ENCODE assay signal across 8 cellular contexts in genomic region chr4:53592686-53593641, GRCh38. TPM values are rescaled to one million over a fixed set of nuclear protein-coding genes. Genes with fewer than 3 reads are reported as not detected.
DNase-seq lines count a peak whose midpoint lies in the region; ATAC-seq lines count a peak whose summit lies in the region.

No MANE protein-coding gene starts in this region.

- H3K9ac ChIP-seq in endocrine pancreas (ENCODE audit: control insufficient read depth, insufficient read depth, low read length): peak overlapping the region; percentile 11

- in situ Hi-C loops in ACHN (cut with HindIII; ENCODE audit: low pct_ligation_motif_present, low pct_unique_long_range_greater_than_20kb, low sequenced_read_pairs): no loop called here

- H3K9me3 ChIP-seq in endocrine pancreas (ENCODE audit: control insufficient read depth, low read length): no peaks in the 10 kb centered on the region

- H3K27me3 ChIP-seq in endocrine pancreas (ENCODE audit: control insufficient read depth, insufficient read depth, low read length): no peaks in the 10 kb centered on the region

- H3K4me1 ChIP-seq in endocrine pancreas (ENCODE audit: control insufficient read depth, insufficient read depth, low read length): peaks cover 7% of the 10 kb centered on the region

- DNase-seq in ACHN (peak; percentile 50), NCI-H2107 (lab: John Stamatoyannopoulos, UW) (peak; percentile 65), mucosa of gallbladder (ENCODE audit: low spot score) (peak; percentile 76), NCI-H187 treated with DMSO at 0.1 percent for 48 hours (lab: John Stamatoyannopoulos, UW) (no peak), cerebellum (ENCODE audit: low spot score) (no peak)

- H3K4me3 ChIP-seq in endocrine pancreas (ENCODE audit: control insufficient read depth, insufficient read depth, low read length): peak overlapping the region; percentile 95

- ATAC-seq in HG02885 (IDR thresholded peaks at IDR 0.05; ENCODE audit: poor library complexity, unreplicated experiment) (no peak), GM18870 (IDR thresholded peaks at IDR 0.05; ENCODE audit: unreplicated experiment) (no peak)

- no peaks in the 10 kb centered on the region for H3K36me3 ChIP-seq in endocrine pancreas (ENCODE audit: control insufficient read depth, insufficient read depth, low read length)

RNA-seq across cellular contexts. Expression of gene LNX1, which starts 1.7 kb away (rescaled TPM):
- total RNA-seq in mucosa of gallbladder (32.1 TPM), cerebellum (17.2 TPM)

Comparison
In these comparisons a context has a peak if more than half of its experiments do, and no peak if none do; other contexts are left out.
1. DNase-seq: peak in ACHN (single experiment), NCI-H2107 (single experiment) and mucosa of gallbladder (single experiment); none in NCI-H187 treated with DMSO at 0.1 percent for 48 hours (single experiment) and cerebellum (single experiment).